ENCODE assay signal across 1 cellular context in the genomic region with DNA sequence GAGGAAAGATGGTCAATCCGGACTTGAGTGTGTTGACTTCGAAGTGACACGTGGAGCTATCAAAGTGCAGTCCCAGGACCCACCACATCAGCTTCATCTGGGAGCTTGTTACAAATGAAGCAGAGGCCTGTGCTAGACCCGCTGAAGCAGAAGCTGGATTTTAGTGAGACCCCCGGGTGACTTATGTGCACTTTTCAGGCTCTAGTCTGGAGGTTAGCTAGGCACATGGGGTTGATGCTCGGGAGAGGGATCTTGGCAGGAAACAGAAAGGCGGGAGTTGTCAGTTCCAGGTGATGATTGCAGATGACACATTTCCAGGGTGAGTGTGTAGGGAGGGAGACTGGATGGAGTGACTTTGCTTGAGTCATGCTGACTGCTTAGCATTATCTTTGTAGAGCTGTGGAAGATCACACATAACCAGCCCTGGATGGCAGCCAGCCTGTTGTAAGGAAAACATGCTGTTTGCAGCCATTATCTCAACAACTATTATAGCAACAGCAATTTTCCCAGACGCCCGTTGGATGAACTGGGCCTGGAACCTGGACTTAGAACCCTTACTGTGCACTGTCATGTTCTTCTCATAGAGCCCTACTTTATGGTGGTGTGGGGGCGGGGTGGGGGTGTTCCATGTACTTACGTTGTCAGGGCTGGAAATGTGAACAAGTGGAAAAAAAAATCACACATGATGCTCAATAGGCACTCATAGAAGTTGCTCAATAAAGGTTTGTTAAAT.
TF ChIP-seq lines count a peak whose summit lies in the region.

No MANE protein-coding gene starts in this region.

TF ChIP-seq in SK-N-SH, 30 proteins besides CTCF, POLR2A, EP300 and RAD21 (continued from another document):
- TF ChIP-seq RCOR1 (IDR thresholded peaks at IDR 0.05; ENCODE audit: low read length) (no peak), GATA2 (CRISPR knock-in tag; IDR thresholded peaks at IDR 0.05) (no peak), YY1 (IDR thresholded peaks at IDR 0.05; ENCODE audit: low read depth) (peak; percentile 56; the same call in 1 of the 2 replicates), RFX5 (IDR thresholded peaks at IDR 0.05; ENCODE audit: low read length) (no peak), SMC3 (IDR thresholded peaks at IDR 0.05; ENCODE audit: low read depth, low read length) (no peak)
- TF ChIP-seq, protein P1, sequence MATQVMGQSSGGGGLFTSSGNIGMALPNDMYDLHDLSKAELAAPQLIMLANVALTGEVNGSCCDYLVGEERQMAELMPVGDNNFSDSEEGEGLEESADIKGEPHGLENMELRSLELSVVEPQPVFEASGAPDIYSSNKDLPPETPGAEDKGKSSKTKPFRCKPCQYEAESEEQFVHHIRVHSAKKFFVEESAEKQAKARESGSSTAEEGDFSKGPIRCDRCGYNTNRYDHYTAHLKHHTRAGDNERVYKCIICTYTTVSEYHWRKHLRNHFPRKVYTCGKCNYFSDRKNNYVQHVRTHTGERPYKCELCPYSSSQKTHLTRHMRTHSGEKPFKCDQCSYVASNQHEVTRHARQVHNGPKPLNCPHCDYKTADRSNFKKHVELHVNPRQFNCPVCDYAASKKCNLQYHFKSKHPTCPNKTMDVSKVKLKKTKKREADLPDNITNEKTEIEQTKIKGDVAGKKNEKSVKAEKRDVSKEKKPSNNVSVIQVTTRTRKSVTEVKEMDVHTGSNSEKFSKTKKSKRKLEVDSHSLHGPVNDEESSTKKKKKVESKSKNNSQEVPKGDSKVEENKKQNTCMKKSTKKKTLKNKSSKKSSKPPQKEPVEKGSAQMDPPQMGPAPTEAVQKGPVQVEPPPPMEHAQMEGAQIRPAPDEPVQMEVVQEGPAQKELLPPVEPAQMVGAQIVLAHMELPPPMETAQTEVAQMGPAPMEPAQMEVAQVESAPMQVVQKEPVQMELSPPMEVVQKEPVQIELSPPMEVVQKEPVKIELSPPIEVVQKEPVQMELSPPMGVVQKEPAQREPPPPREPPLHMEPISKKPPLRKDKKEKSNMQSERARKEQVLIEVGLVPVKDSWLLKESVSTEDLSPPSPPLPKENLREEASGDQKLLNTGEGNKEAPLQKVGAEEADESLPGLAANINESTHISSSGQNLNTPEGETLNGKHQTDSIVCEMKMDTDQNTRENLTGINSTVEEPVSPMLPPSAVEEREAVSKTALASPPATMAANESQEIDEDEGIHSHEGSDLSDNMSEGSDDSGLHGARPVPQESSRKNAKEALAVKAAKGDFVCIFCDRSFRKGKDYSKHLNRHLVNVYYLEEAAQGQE (IDR thresholded peaks at IDR 0.05; ENCODE audit: low read depth, low read length) = peak; percentile 46; the same call in 1 of the 2 replicates
